8 cellular contexts compared by ENCODE assay signal in genomic region chr1:157505481-157506272, GRCh38. TPM values are rescaled to one million over a fixed set of nuclear protein-coding genes. Genes with fewer than 3 reads are reported as not detected.
A peak's percentile ranks its signal among the peaks of the same experiment; 100 is the strongest.
DNase-seq lines count a peak whose midpoint lies in the region; ATAC-seq, FAIRE-seq and TF ChIP-seq lines count a peak whose summit lies in the region.

No MANE protein-coding gene starts in this region.

- intact Hi-C loops in PC-3 (cut with micrococcal nuclease): no loop called here
- intact Hi-C loops in HepG2 (cut with micrococcal nuclease; ENCODE audit: unreplicated experiment): no loop called here
- intact Hi-C loops in stomach (cut with DNase I; ENCODE audit: low total_unique reads): no loop called here

- POLR2A ChIA-PET in PC-3 (lab: Charles Lee; ENCODE audit: unreplicated experiment): no interaction called here
- POLR2A ChIA-PET in HepG2 (lab: Yijun Ruan, JAX): no interaction called here

- H3K27ac ChIP-seq in PC-3 (ENCODE audit: low read length) (no peak overlapping the region), HepG2 (ENCODE audit: extremely low read length, insufficient read depth, low read length) (no peak overlapping the region), stomach (no peak overlapping the region)

- no peaks in the 10 kb centered on the region for H3K9me3 ChIP-seq in PC-3 (ENCODE audit: low read length)
- H3K9me3 ChIP-seq in HepG2 (ENCODE audit: low read length): no peaks in the 10 kb centered on the region
- H3K9me3 ChIP-seq in stomach: no peaks in the 10 kb centered on the region

- ATAC-seq in GM21360 (IDR thresholded peaks at IDR 0.05; ENCODE audit: unreplicated experiment): peak; percentile 81
- peak; percentile 88 for ATAC-seq in HG03571 (IDR thresholded peaks at IDR 0.05; ENCODE audit: unreplicated experiment)
- peak; percentile 97 for ATAC-seq in PC-3
- ATAC-seq in HepG2: peak; percentile 100

- peak; percentile 38 for DNase-seq in NCI-H2227 (lab: John Stamatoyannopoulos, UW; ENCODE audit: unreplicated experiment)
- no peak for DNase-seq in NCI-H2227 treated with DMSO at 0.1 percent for 48 hours (lab: John Stamatoyannopoulos, UW)
- DNase-seq in PC-3: peak; percentile 76
- peak; percentile 15 for DNase-seq in cerebellum (ENCODE audit: low spot score)
- DNase-seq in HepG2 (ENCODE audit: low spot score): peak; percentile 57
- DNase-seq in stomach: peak; percentile 59

- CTCF ChIA-PET in PC-3 (lab: Charles Lee): interaction anchor here (0.8 kb wide), 1 partner anchor 616 kb away, joined by 3 read pairs; no protein-coding TSS in a partner anchor
- CTCF ChIA-PET in HepG2 (lab: Yijun Ruan, JAX; ENCODE audit: low intra/inter-chr PET ratio, low total read pairs): no interaction called here

- no peaks in the 10 kb centered on the region for H3F3A ChIP-seq in PC-3 (ENCODE audit: low read length, unreplicated experiment)

- no peaks in the 10 kb centered on the region for H3K79me2 ChIP-seq in PC-3 (ENCODE audit: low read length)
- H3K79me2 ChIP-seq in HepG2 (ENCODE audit: insufficient read depth, low read length): no peaks in the 10 kb centered on the region

- H3K36me3 ChIP-seq in PC-3 (ENCODE audit: low read depth, low read length): no peaks in the 10 kb centered on the region
- no peaks in the 10 kb centered on the region for H3K36me3 ChIP-seq in HepG2 (replicated peaks in 1 of 2; ENCODE audit: control insufficient read depth in 1 of 2, insufficient read depth in 2 of 2, low read length in 2 of 2)
- no peaks in the 10 kb centered on the region for H3K36me3 ChIP-seq in stomach

- H3K4me1 ChIP-seq in PC-3 (ENCODE audit: insufficient read depth, low read length) (no peaks in the 10 kb centered on the region), HepG2 (ENCODE audit: insufficient read depth, low read length) (no peaks in the 10 kb centered on the region), stomach (peaks cover 0 to 10% (median 3%) of the 10 kb centered on the region in 4 donors)

- H3K4me2 ChIP-seq in PC-3 (ENCODE audit: low read length): no peak overlapping the region
- H3K4me2 ChIP-seq in HepG2 (ENCODE audit: low read depth, low read length): no peak overlapping the region

- peak; percentile 55 for TF ChIP-seq RAD21 in HepG2 (CRISPR knock-in tag; IDR thresholded peaks at IDR 0.05)

- H3K27me3 ChIP-seq in PC-3 (ENCODE audit: low read length) (peaks cover 34% of the 10 kb centered on the region), HepG2 (ENCODE audit: control insufficient read depth in 1 of 2, insufficient read depth in 2 of 2, low read length in 2 of 2) (peaks cover 0 to 1% of the 10 kb centered on the region in 2 experiments; a peak in 2 of 5 replicates), stomach (no peaks in the 10 kb centered on the region)

- peak; percentile 85 for TF ChIP-seq CTCF in PC-3 (conservative IDR thresholded peaks at IDR 0.05; ENCODE audit: low read depth, low read length)
- TF ChIP-seq CTCF in HepG2 (CRISPR knock-in tag; IDR thresholded peaks at IDR 0.05): peak; percentile 86
- TF ChIP-seq CTCF in stomach (IDR thresholded peaks at IDR 0.05): peak in 5 of 7 experiments; percentile 33 to 73 (median 49)

- in situ Hi-C loops in HepG2 (cut with HindIII; ENCODE audit: extremely low pct_ligation_motif_present, low pct_unique_long_range_greater_than_20kb): no loop called here

- TF ChIP-seq EP300 in HepG2 (IDR thresholded peaks at IDR 0.05; ENCODE audit: low read depth in 2 of 2, low read length in 2 of 2): no peak
- TF ChIP-seq EP300 in HepG2 (CRISPR knock-in tag; IDR thresholded peaks at IDR 0.05; ENCODE audit: borderline replicate concordance): no peak
- TF ChIP-seq EP300 in stomach (IDR thresholded peaks at IDR 0.05): no peak

- H4K20me1 ChIP-seq in PC-3 (ENCODE audit: low read length) (no peaks in the 10 kb centered on the region), HepG2 (ENCODE audit: insufficient read depth, low read length) (no peaks in the 10 kb centered on the region)

- peak; percentile 70 for FAIRE-seq in HepG2 (lab: Jason Lieb, UNC)

- H3K9me2 ChIP-seq in PC-3 (replicated peaks; ENCODE audit: low read length): no peaks in the 10 kb centered on the region

- TF ChIP-seq POLR2A in HepG2 (IDR thresholded peaks at IDR 0.05; ENCODE audit: insufficient read depth in 1 of 2, low read depth in 2 of 2, low read length in 2 of 2) (no peak), stomach (IDR thresholded peaks at IDR 0.05) (no peak)

- BruUV-seq in PC-3 (replicated peaks; lab: Mats Ljungman, UMichigan) (no TSS peak), HepG2 (replicated peaks; lab: Mats Ljungman, UMichigan) (no TSS peak)

- 17% methylated on average over 12 of the region's 13 CpGs for WGBS in HepG2 (ENCODE audit: low lambda C conversion rate)
- 31 to 38% (median 33%) methylated on average over 13 of the region's 13 CpGs for WGBS in stomach, 5 donors

- H3K9ac ChIP-seq in PC-3 (ENCODE audit: low read length) (no peak overlapping the region), HepG2 (ENCODE audit: insufficient read depth, low read depth, low read length) (no peak overlapping the region)

- no peak overlapping the region for H2AFZ ChIP-seq in PC-3 (ENCODE audit: low read length)
- no peak overlapping the region for H2AFZ ChIP-seq in HepG2 (ENCODE audit: low read length)

- H3K4me3 ChIP-seq in PC-3 (ENCODE audit: low read length) (no peak overlapping the region), HepG2 (replicated peaks in 1 of 3; ENCODE audit: insufficient read depth in 1 of 3, low read depth in 2 of 3, low read length in 3 of 3) (no peak overlapping the region), stomach (no peak overlapping the region)

TF ChIP-seq in HepG2, 621 proteins besides CTCF, POLR2A, EP300 and RAD21 (continues in another document):
- TF ChIP-seq ZNF572 (CRISPR knock-in tag; IDR thresholded peaks at IDR 0.05) (no peak), ZNF770 (CRISPR knock-in tag; IDR thresholded peaks at IDR 0.05) (peak; percentile 15; the same call in 1 of the 2 replicates), NR0B2 (CRISPR knock-in tag; IDR thresholded peaks at IDR 0.05) (no peak)

RNA-seq across cellular contexts. Expression of gene FCRL5, which starts 46.6 kb away (rescaled TPM):
- total RNA-seq in PC-3 (2014; rRNA removed): not detected in 2 replicates
- not detected for total RNA-seq in cerebellum
- total RNA-seq in HepG2 (2016; rRNA removed; fragmentation: Illumina TruSeq; extraction: Trizol): not detected in 2 replicates
- total RNA-seq in HepG2 (2016; cell fraction: cytosol; rRNA removed; fragmentation: Illumina TruSeq; extraction: Trizol; ENCODE audit: low read depth): not detected in 2 replicates
- total RNA-seq in HepG2 (2016; cell fraction: insoluble cytoplasmic fraction; rRNA removed; fragmentation: Illumina TruSeq; extraction: Trizol): not detected in 2 replicates
- total RNA-seq in HepG2 (2016; cell fraction: membrane; rRNA removed; fragmentation: Illumina TruSeq; extraction: Trizol): not detected in 2 replicates
- total RNA-seq in HepG2 (2016; cell fraction: nucleus; rRNA removed; fragmentation: Illumina TruSeq; extraction: Trizol): not detected in 2 replicates
- polyA plus RNA-seq in HepG2 (2011; rRNA removed): not detected in 2 replicates
- not detected in 2 replicates for polyA plus RNA-seq in HepG2 (2011; cell fraction: cytosol; rRNA removed)
- 0.09 TPM in 1 of 2 replicates, not detected in the other for polyA plus RNA-seq in HepG2 (2011; cell fraction: nucleus; rRNA removed)
- not detected in 2 replicates for polyA plus RNA-seq in HepG2 (2012)
- not detected in 2 replicates for polyA plus RNA-seq in HepG2 (2016; cell fraction: cytosol; fragmentation: Illumina TruSeq; extraction: Trizol; ENCODE audit: low read depth)
- not detected in 2 replicates for polyA plus RNA-seq in HepG2 (2016; cell fraction: insoluble cytoplasmic fraction; fragmentation: Illumina TruSeq; extraction: Trizol; ENCODE audit: low read depth)
- not detected in 2 replicates for polyA plus RNA-seq in HepG2 (2016; cell fraction: membrane; fragmentation: Illumina TruSeq; extraction: Trizol; ENCODE audit: low read depth)
- not detected in 2 replicates for polyA plus RNA-seq in HepG2 (2016; cell fraction: nucleus; fragmentation: Illumina TruSeq; extraction: Trizol; ENCODE audit: insufficient read depth, low read depth)
- 0.14 TPM in 1 of 2 replicates, not detected in the other for polyA minus RNA-seq in HepG2 (2011; rRNA and poly(A)+ RNA removed; ENCODE audit: low replicate concordance)
- polyA minus RNA-seq in HepG2 (2011; cell fraction: cytosol; rRNA and poly(A)+ RNA removed): not detected in 2 replicates
- polyA minus RNA-seq in HepG2 (2011; cell fraction: nucleus; rRNA and poly(A)+ RNA removed): not detected in 2 replicates
- 1 to 10 TPM in 1 of 5 donors, under 1 TPM in 1, not detected in 3; 0.37 to 4.8 TPM for total RNA-seq in stomach
- 1 to 10 TPM in 1 of 3 donors, under 1 TPM in 2; 0.44 to 1.1 (median 0.76) TPM for polyA plus RNA-seq in stomach
